Comparison of ENCODE assay signal across 13 cellular contexts in the genomic region with DNA sequence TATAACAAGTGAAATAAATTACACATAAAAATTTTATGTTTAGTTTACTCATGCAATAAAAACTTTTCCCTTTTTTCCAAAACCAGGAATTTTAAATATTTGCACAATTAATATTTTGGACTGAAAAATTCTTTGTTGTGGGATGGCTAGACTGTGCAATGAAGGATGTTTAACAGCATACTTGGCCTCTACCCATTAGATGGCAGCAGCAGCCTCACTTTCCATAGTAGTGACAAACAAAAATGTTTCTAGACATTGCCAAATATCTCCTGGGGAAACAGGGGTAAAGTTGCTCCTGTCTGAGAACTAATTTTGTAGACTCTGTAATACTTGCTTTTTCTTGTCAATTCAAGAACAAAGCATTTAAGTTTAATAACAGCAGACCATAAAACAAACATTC. TPM values are rescaled to one million over a fixed set of nuclear protein-coding genes. Genes with fewer than 3 reads are reported as not detected.
DNase-seq lines count a peak whose midpoint lies in the region; ATAC-seq and TF ChIP-seq lines count a peak whose summit lies in the region.
"Had no signal": no experiment of that assay in that cellular context is flagged by ENCODE, and none has a peak within 500 bp of the region (broad histone marks: within the 10 kb centered on the region; RNA-seq: fewer than 3 reads in every experiment).

No MANE protein-coding gene starts in this region.

- in situ Hi-C loops in T47D (cut with HindIII; ENCODE audit: low pct_unique_long_range_greater_than_20kb, low sequenced_read_pairs): no loop called here

- CTCF ChIA-PET in activated naive CD4-positive, alpha-beta T cell treated with anti-CD3 and anti-CD28 coated beads, Interleukin-2, amount 10 ng/mL, durations not matched to agents 7 days and 5 days (lab: Charles Lee): interaction anchor here (1.5 kb wide), 1 partner anchor 12 kb away, joined by 7 read pairs; no protein-coding TSS in a partner anchor

- H3K4me3 Mint-ChIP-seq in activated naive CD4-positive, alpha-beta T cell treated with anti-CD3 and anti-CD28 coated beads, Interleukin-2, amount 10 ng/mL, durations not matched to agents 7 days and 5 days: no peak overlapping the region

- TF ChIP-seq POLR2A in breast epithelium (IDR thresholded peaks at IDR 0.05): no peak

- intact Hi-C loops in breast epithelium (cut with DNase I; ENCODE audit: low total_unique reads): no loop called here

- no peaks in the 10 kb centered on the region for H3K4me1 Mint-ChIP-seq in activated naive CD4-positive, alpha-beta T cell treated with anti-CD3 and anti-CD28 coated beads, Interleukin-2, amount 10 ng/mL, durations not matched to agents 7 days and 5 days

- H3K4me3 ChIP-seq in breast epithelium (no peak overlapping the region), retinal pigment epithelial cell (ENCODE audit: low read length) (no peak overlapping the region)
- H3K4me3 ChIP-seq: esophagus muscularis mucosa, lung had no signal

- H3K27ac Mint-ChIP-seq in activated naive CD4-positive, alpha-beta T cell treated with anti-CD3 and anti-CD28 coated beads, Interleukin-2, amount 10 ng/mL, durations not matched to agents 7 days and 5 days: no peak overlapping the region

- H3K36me3 Mint-ChIP-seq in activated naive CD4-positive, alpha-beta T cell treated with anti-CD3 and anti-CD28 coated beads, Interleukin-2, amount 10 ng/mL, durations not matched to agents 7 days and 5 days: peaks cover 11% of the 10 kb centered on the region

- TF ChIP-seq CTCF in breast epithelium (IDR thresholded peaks at IDR 0.05) (no peak), retinal pigment epithelial cell (conservative IDR thresholded peaks at IDR 0.05; ENCODE audit: low read depth, low read length) (peak; percentile 41)

- no peaks in the 10 kb centered on the region for H3K9me3 ChIP-seq in breast epithelium
- H3K9me3 ChIP-seq: esophagus muscularis mucosa had no signal

- no peak overlapping the region for H3K27ac ChIP-seq in breast epithelium
- H3K27ac ChIP-seq: esophagus muscularis mucosa had no signal

- H3K4me1 ChIP-seq in breast epithelium: no peaks in the 10 kb centered on the region
- H3K4me1 ChIP-seq: esophagus muscularis mucosa had no signal

- no peaks in the 10 kb centered on the region for H3K27me3 ChIP-seq in breast epithelium
- H3K27me3 ChIP-seq: esophagus muscularis mucosa had no signal

- no peak for ATAC-seq in GM18502 (IDR thresholded peaks at IDR 0.05; ENCODE audit: poor library complexity, unreplicated experiment)
- ATAC-seq: right cardiac atrium had no signal

- no peaks in the 10 kb centered on the region for H3K9me3 Mint-ChIP-seq in activated naive CD4-positive, alpha-beta T cell treated with anti-CD3 and anti-CD28 coated beads, Interleukin-2, amount 10 ng/mL, durations not matched to agents 7 days and 5 days

- DNase-seq in T47D (ENCODE audit: low read depth in 1 of 2, low spot score in 1 of 2): peak; percentile 2 to 21
- DNase-seq in breast epithelium (ENCODE audit: low spot score in 2 of 2): no peak
- DNase-seq in NCI-H460 (ENCODE audit: extremely low read depth, low read depth): peak; percentile 8
- DNase-seq in dermis blood vessel endothelial cell: peak; percentile 15
- DNase-seq in retinal pigment epithelial cell (ENCODE audit: low read depth): no peak
- DNase-seq in globus pallidus (ENCODE audit: low spot score): no peak
- DNase-seq in activated naive CD4-positive, alpha-beta T cell treated with anti-CD3 and anti-CD28 coated beads, Interleukin-2, amount 10 ng/mL, durations not matched to agents 7 days and 5 days: no peak
- DNase-seq: activated CD4-positive, alpha-beta T cell treated with anti-CD3 and anti-CD28 coated beads, Interleukin-2, amount 50 U/mL, for 4 hours; NCI-H1105 treated with DMSO at 0.1 percent for 48 hours; right cardiac atrium had no signal

- no peaks in the 10 kb centered on the region for H3K36me3 ChIP-seq in breast epithelium

- no peaks in the 10 kb centered on the region for H3K27me3 Mint-ChIP-seq in activated naive CD4-positive, alpha-beta T cell treated with anti-CD3 and anti-CD28 coated beads, Interleukin-2, amount 10 ng/mL, durations not matched to agents 7 days and 5 days

RNA-seq across cellular contexts. Expression of a gene that starts 49.8 kb away (rescaled TPM):
- total RNA-seq in breast epithelium: 10 to 100 TPM; 11.5 to 23.6 (median 18.7) TPM
- 15.5 and 17.1 TPM in 2 replicates for total RNA-seq in NCI-H460 (2014; rRNA removed; shearing (Covaris generic))
- 11.5 and 16.9 TPM in 2 replicates for polyA plus RNA-seq in NCI-H460 (2014; cell fraction: nucleus; rRNA removed)
- 11.1 and 12.6 TPM in 2 replicates for total RNA-seq in dermis blood vessel endothelial cell

RNA-seq across cellular contexts. Expression of a gene that starts 52.4 kb away (rescaled TPM):
- total RNA-seq in breast epithelium (10 to 100 TPM; 11.1 to 29.3 (median 12.0) TPM), dermis blood vessel endothelial cell (7.0 and 7.7 TPM in 2 replicates)
- 10.7 and 13.9 TPM in 2 replicates for total RNA-seq in NCI-H460 (2014; rRNA removed; shearing (Covaris generic))
- polyA plus RNA-seq in NCI-H460 (2014; cell fraction: nucleus; rRNA removed): 19.5 and 27.7 TPM in 2 replicates

Comparison
In these comparisons a context has a peak if more than half of its experiments do, and no peak if none do; other contexts are left out.
1. DNase-seq: peak in T47D (2 of 2), NCI-H460 (single experiment) and dermis blood vessel endothelial cell (single experiment); none in breast epithelium (0 of 2), retinal pigment epithelial cell (single experiment), globus pallidus (single experiment) and activated naive CD4-positive, alpha-beta T cell treated with anti-CD3 and anti-CD28 coated beads, Interleukin-2, amount 10 ng/mL, durations not matched to agents 7 days and 5 days (single experiment).